Comparison of ENCODE assay signal across 6 cellular contexts in the genomic region with DNA sequence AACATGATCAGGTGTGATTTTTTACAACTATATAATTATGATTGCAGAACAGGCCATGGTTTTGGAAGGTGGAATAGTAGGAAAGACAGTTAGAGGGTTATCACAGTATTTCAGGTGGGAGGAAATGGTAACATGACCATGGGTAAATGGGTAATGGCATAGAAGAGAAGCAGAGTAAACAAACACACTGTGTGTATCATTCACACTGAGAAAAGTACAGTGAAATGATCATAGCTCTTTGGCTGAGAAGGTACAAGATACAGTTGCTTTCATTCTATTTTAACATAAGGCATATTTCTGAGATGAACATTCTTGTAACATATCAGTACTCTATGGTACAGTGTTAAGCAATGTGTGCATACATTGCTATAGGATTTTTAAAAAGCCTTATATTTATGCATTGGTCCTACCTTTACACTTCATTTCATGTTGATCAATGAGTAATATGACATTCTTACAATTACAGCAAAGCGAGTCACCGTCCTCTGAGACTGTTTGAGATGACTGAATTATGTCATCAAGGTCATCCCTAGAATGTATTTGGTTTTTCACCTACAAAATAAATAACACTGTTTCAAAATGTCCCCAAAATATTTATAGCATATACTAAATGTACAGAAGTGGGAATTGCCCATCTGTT.
DNase-seq lines count a peak whose midpoint lies in the region; ATAC-seq, FAIRE-seq and TF ChIP-seq lines count a peak whose summit lies in the region.
"Not testable (repeated sequence)": the region's sequence is repeated elsewhere in the genome, so short reads cannot be mapped to it uniquely, and the experiment has no call there.

No MANE protein-coding gene starts in this region.

- FAIRE-seq in RCC 7860 (lab: Jason Lieb, UNC), result peak; percentile 76

- not testable (repeated sequence) for H3K4me1 ChIP-seq in IMR-90 (ENCODE audit: control insufficient read depth, insufficient read depth, low read length); foreskin keratinocyte

- not testable (repeated sequence) for H3K18ac ChIP-seq in IMR-90 (ENCODE audit: low read depth, low read length)

- H3K27ac Mint-ChIP-seq in activated CD4-positive, alpha-beta T cell treated with anti-CD3 and anti-CD28 coated beads for 36 hours; activated T-helper 17 cell treated with anti-CD3 and anti-CD28 coated beads, Interleukin-2, amount 50 U/mL, for 72 hours; stimulated activated naive CD8-positive, alpha-beta T cell treated with anti-CD3 and anti-CD28 coated beads, Interleukin-15, amount 100 ng/mL, for 72 hours: not testable (repeated sequence)

- TF ChIP-seq CTCF in IMR-90 (conservative IDR thresholded peaks at IDR 0.05; ENCODE audit: low read depth, low read length); foreskin keratinocyte (conservative IDR thresholded peaks at IDR 0.05): not testable (repeated sequence)

- CTCF ChIA-PET in IMR-90 (lab: Yijun Ruan, JAX); activated CD4-positive, alpha-beta T cell treated with anti-CD3 and anti-CD28 coated beads for 36 hours (lab: Charles Lee): not testable (repeated sequence)

- H3K27me3 Mint-ChIP-seq in activated CD4-positive, alpha-beta T cell treated with anti-CD3 and anti-CD28 coated beads for 36 hours; activated T-helper 17 cell treated with anti-CD3 and anti-CD28 coated beads, Interleukin-2, amount 50 U/mL, for 72 hours; stimulated activated naive CD8-positive, alpha-beta T cell treated with anti-CD3 and anti-CD28 coated beads, Interleukin-15, amount 100 ng/mL, for 72 hours: not testable (repeated sequence)

- H3K27me3 ChIP-seq in IMR-90 (ENCODE audit: control insufficient read depth, insufficient read depth, low read length); foreskin keratinocyte: not testable (repeated sequence)

- H2BK120ac ChIP-seq in IMR-90 (ENCODE audit: low read depth, low read length), result not testable (repeated sequence)

- not testable (repeated sequence) for H4K8ac ChIP-seq in IMR-90 (ENCODE audit: low read depth in 2 of 2, low read length in 2 of 2)

- not testable (repeated sequence) for H3K4me1 Mint-ChIP-seq in activated CD4-positive, alpha-beta T cell treated with anti-CD3 and anti-CD28 coated beads for 36 hours; activated T-helper 17 cell treated with anti-CD3 and anti-CD28 coated beads, Interleukin-2, amount 50 U/mL, for 72 hours; stimulated activated naive CD8-positive, alpha-beta T cell treated with anti-CD3 and anti-CD28 coated beads, Interleukin-15, amount 100 ng/mL, for 72 hours

- intact Hi-C loops in IMR-90 (cut with micrococcal nuclease); activated CD4-positive, alpha-beta T cell treated with anti-CD3 and anti-CD28 coated beads for 36 hours (cut with DNase I, micrococcal nuclease): not testable (repeated sequence)

- not testable (repeated sequence) for H2BK15ac ChIP-seq in IMR-90 (ENCODE audit: low read depth, low read length)

- peak; percentile 29; the same call in 1 of the 2 replicates for ATAC-seq in IMR-90 (ENCODE audit: low read depth)
- peak; percentile 84 for ATAC-seq in activated CD4-positive, alpha-beta T cell treated with anti-CD3 and anti-CD28 coated beads for 36 hours
- peak; percentile 92 for ATAC-seq in activated T-helper 17 cell treated with anti-CD3 and anti-CD28 coated beads, Interleukin-2, amount 50 U/mL, for 72 hours (replicated peaks)
- peak; percentile 57 for ATAC-seq in foreskin keratinocyte
- peak; percentile 79 for ATAC-seq in stimulated activated naive CD8-positive, alpha-beta T cell treated with anti-CD3 and anti-CD28 coated beads, Interleukin-15, amount 100 ng/mL, for 72 hours

- H3K56ac ChIP-seq in IMR-90 (ENCODE audit: extremely low read depth, insufficient read depth, low read length), result not testable (repeated sequence)

- H3K36me3 Mint-ChIP-seq in activated CD4-positive, alpha-beta T cell treated with anti-CD3 and anti-CD28 coated beads for 36 hours (ENCODE audit: low read depth), result peaks cover 16% of the 10 kb centered on the region
- not testable (repeated sequence) for H3K36me3 Mint-ChIP-seq in activated T-helper 17 cell treated with anti-CD3 and anti-CD28 coated beads, Interleukin-2, amount 50 U/mL, for 72 hours (ENCODE audit: low read depth)

- dilution Hi-C loops in IMR-90 (cut with HindIII; ENCODE audit: low sequenced_read_pairs, unreplicated experiment), result not testable (repeated sequence)

- not testable (repeated sequence) for H3K9ac ChIP-seq in IMR-90 (ENCODE audit: low read depth, low read length)

- H3K4ac ChIP-seq in IMR-90 (ENCODE audit: low read depth, low read length), result not testable (repeated sequence)

- not testable (repeated sequence) for H3K9me1 ChIP-seq in IMR-90 (ENCODE audit: insufficient read depth, low read length)

- H3K4me3 ChIP-seq in IMR-90 (ENCODE audit: insufficient read depth, low read depth, low read length), result not testable (repeated sequence)

- WGBS in IMR-90 (ENCODE audit: extremely low coverage in 2 of 2, insufficient read length in 1 of 2), 2 experiments, result no CpG with 5 or more reads among the region's 2 CpGs

- not testable (repeated sequence) for H2BK5ac ChIP-seq in IMR-90 (ENCODE audit: low read depth, low read length, poor library complexity, severe bottlenecking)

- H2AK9ac ChIP-seq in IMR-90 (replicated peaks; ENCODE audit: low read depth, low read length, poor library complexity), result not testable (repeated sequence)

- H4K91ac ChIP-seq in IMR-90 (ENCODE audit: insufficient read depth, low read depth, low read length), result not testable (repeated sequence)

- not testable (repeated sequence) for H3K9me3 ChIP-seq in IMR-90 (ENCODE audit: control insufficient read depth, insufficient read depth, low read length)

- H2BK20ac ChIP-seq in IMR-90 (ENCODE audit: low read depth, low read length), result not testable (repeated sequence)

- TF ChIP-seq RAD21 in IMR-90 (IDR thresholded peaks at IDR 0.05; ENCODE audit: low read length), result not testable (repeated sequence)

- not testable (repeated sequence) for H3K79me1 ChIP-seq in IMR-90 (ENCODE audit: low read depth in 1 of 2, low read length in 2 of 2)

- H3K36me3 ChIP-seq in IMR-90 (ENCODE audit: control insufficient read depth, insufficient read depth, low read length), result not testable (repeated sequence)

- not testable (repeated sequence) for H3K4me3 Mint-ChIP-seq in activated CD4-positive, alpha-beta T cell treated with anti-CD3 and anti-CD28 coated beads for 36 hours; activated T-helper 17 cell treated with anti-CD3 and anti-CD28 coated beads, Interleukin-2, amount 50 U/mL, for 72 hours; stimulated activated naive CD8-positive, alpha-beta T cell treated with anti-CD3 and anti-CD28 coated beads, Interleukin-15, amount 100 ng/mL, for 72 hours

- H2AK5ac ChIP-seq in IMR-90 (ENCODE audit: low read depth, low read length), result not testable (repeated sequence)

- not testable (repeated sequence) for DNase-seq in IMR-90; RCC 7860 (ENCODE audit: low spot score); activated CD4-positive, alpha-beta T cell treated with anti-CD3 and anti-CD28 coated beads for 36 hours; foreskin keratinocyte; stimulated activated naive CD8-positive, alpha-beta T cell treated with anti-CD3 and anti-CD28 coated beads, Interleukin-15, amount 100 ng/mL, for 72 hours

- H2AFZ ChIP-seq in IMR-90 (replicated peaks; ENCODE audit: low read length, poor library complexity), result not testable (repeated sequence)

- not testable (repeated sequence) for H3K23ac ChIP-seq in IMR-90 (ENCODE audit: low read depth, low read length)

- H4K5ac ChIP-seq in IMR-90 (ENCODE audit: low read depth, low read length), result not testable (repeated sequence)

- not testable (repeated sequence) for H3K4me2 ChIP-seq in IMR-90 (ENCODE audit: low read depth, low read length)

- not testable (repeated sequence) for BruUV-seq in IMR-90 (replicated peaks; lab: Mats Ljungman, UMichigan)

- not testable (repeated sequence) for H3K27ac ChIP-seq in IMR-90 (ENCODE audit: insufficient read depth, low read length); foreskin keratinocyte

- not testable (repeated sequence) for H3K14ac ChIP-seq in IMR-90 (replicated peaks; ENCODE audit: low read depth, low read length)

- not testable (repeated sequence) for H3K9me3 Mint-ChIP-seq in activated CD4-positive, alpha-beta T cell treated with anti-CD3 and anti-CD28 coated beads for 36 hours (ENCODE audit: low read depth); activated T-helper 17 cell treated with anti-CD3 and anti-CD28 coated beads, Interleukin-2, amount 50 U/mL, for 72 hours; stimulated activated naive CD8-positive, alpha-beta T cell treated with anti-CD3 and anti-CD28 coated beads, Interleukin-15, amount 100 ng/mL, for 72 hours

- not testable (repeated sequence) for TF ChIP-seq POLR2A in IMR-90 (IDR thresholded peaks at IDR 0.05; ENCODE audit: low read depth, low read length)

- in situ Hi-C loops in IMR-90 (cut with MboI; ENCODE audit: low sequenced_read_pairs), result not testable (repeated sequence)

- not testable (repeated sequence) for H4K20me1 ChIP-seq in IMR-90 (ENCODE audit: insufficient read depth, low read length)

- POLR2A ChIA-PET in IMR-90 (lab: Charles Lee; ENCODE audit: unreplicated experiment); activated CD4-positive, alpha-beta T cell treated with anti-CD3 and anti-CD28 coated beads for 36 hours (lab: Charles Lee): not testable (repeated sequence)

Comparison
In these comparisons a context has a peak if more than half of its experiments do, and no peak if none do; other contexts are left out.
1. ATAC-seq: peak in every context shown above with its lines; median percentile 92 in activated T-helper 17 cell treated with anti-CD3 and anti-CD28 coated beads, Interleukin-2, amount 50 U/mL, for 72 hours; 84 in activated CD4-positive, alpha-beta T cell treated with anti-CD3 and anti-CD28 coated beads for 36 hours; 79 in stimulated activated naive CD8-positive, alpha-beta T cell treated with anti-CD3 and anti-CD28 coated beads, Interleukin-15, amount 100 ng/mL, for 72 hours; 57 in foreskin keratinocyte; 29 in IMR-90.